8 cellular contexts compared by ENCODE assay signal in the genomic region with DNA sequence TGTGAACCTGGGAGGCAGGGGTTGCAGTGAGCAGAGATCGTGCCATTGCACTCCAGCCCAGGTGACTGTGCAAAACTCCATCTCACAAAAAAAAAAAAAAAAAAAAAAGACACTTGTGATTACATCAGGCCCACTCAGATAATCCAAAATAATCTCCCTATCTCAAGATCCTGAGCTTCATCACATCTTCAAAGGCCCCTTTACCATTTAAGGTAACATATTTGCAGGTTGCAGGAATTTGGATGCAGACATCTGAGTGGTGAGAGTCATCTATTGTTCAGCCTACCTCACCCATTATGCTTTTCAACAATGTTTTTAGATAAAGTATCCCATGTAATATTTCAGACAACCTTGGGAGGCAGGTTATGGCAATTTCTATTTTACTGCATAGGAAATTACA.
"Had no signal": no experiment of that assay in that cellular context is flagged by ENCODE, and none has a peak within 500 bp of the region (broad histone marks: within the 10 kb centered on the region; RNA-seq: fewer than 3 reads in every experiment).

No MANE protein-coding gene starts in this region.

- FAIRE-seq: G401.6, GM12878, GM12891, GM12892, GM18507, GM19239 had no signal

- ATAC-seq: GM12878 had no signal

- H3K4me3 ChIP-seq: GM12878 had no signal

- DNase-seq: GDM1, GF-D8 had no signal
